23 cellular contexts compared by ENCODE assay signal in the genomic region with DNA sequence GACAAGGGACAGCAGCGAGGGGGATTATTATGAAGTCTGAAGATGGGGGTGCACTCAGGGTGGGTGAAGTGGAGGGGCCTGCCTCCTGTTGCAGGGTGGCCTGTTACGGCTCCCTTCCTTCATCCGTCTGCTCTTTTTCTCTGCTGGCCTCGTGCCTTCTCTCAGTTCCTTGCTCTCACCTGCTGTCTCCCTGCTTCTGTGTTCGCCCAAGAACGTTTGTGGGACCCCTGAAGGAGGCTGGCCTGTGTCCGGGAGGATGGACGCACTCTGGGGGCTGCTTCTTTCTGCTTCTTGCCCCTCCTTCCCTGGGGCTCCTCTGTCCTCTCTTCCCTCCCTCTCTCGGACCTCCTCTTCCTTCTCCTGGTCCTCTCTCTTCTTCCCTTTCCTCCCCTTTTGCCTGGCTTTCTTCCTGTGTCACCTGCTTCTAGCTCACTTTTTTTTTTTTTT. TPM values are rescaled to one million over a fixed set of nuclear protein-coding genes. Genes with fewer than 3 reads are reported as not detected.
DNase-seq lines count a peak whose midpoint lies in the region; ATAC-seq, FAIRE-seq and TF ChIP-seq lines count a peak whose summit lies in the region.
"Had no signal": no experiment of that assay in that cellular context is flagged by ENCODE, and none has a peak within 500 bp of the region (broad histone marks: within the 10 kb centered on the region; RNA-seq: fewer than 3 reads in every experiment).

No MANE protein-coding gene starts in this region.

- H3K36me3 Mint-ChIP-seq in osteocyte (ENCODE audit: unreplicated experiment): no peaks in the 10 kb centered on the region
- H3K36me3 Mint-ChIP-seq in activated naive CD8-positive, alpha-beta T cell treated with anti-CD3 and anti-CD28 coated beads for 36 hours: no peaks in the 10 kb centered on the region
- H3K36me3 Mint-ChIP-seq: CD4-positive, CD25-positive, alpha-beta regulatory T cell; CD8-positive, alpha-beta memory T cell had no signal

- no peak overlapping the region for H3K18ac ChIP-seq in IMR-90 (ENCODE audit: low read depth, low read length)

- no peak for TF ChIP-seq RAD21 in IMR-90 (IDR thresholded peaks at IDR 0.05; ENCODE audit: low read length)

- no peaks in the 10 kb centered on the region for H4K20me1 ChIP-seq in IMR-90 (ENCODE audit: insufficient read depth, low read length)

- CTCF ChIA-PET in IMR-90 (lab: Yijun Ruan, JAX): no interaction called here

- intact Hi-C loops in IMR-90 (cut with micrococcal nuclease): no loop called here

- dilution Hi-C loops in IMR-90 (cut with HindIII; ENCODE audit: low sequenced_read_pairs, unreplicated experiment): no loop called here

- H3K56ac ChIP-seq in IMR-90 (ENCODE audit: extremely low read depth, insufficient read depth, low read length): no peak overlapping the region

- no peak overlapping the region for H2AK5ac ChIP-seq in IMR-90 (ENCODE audit: low read depth, low read length)

- no peaks in the 10 kb centered on the region for H3K79me1 ChIP-seq in IMR-90 (ENCODE audit: low read depth in 1 of 2, low read length in 2 of 2)

- no peak overlapping the region for H3K9ac ChIP-seq in IMR-90 (ENCODE audit: low read depth, low read length)

- no peak overlapping the region for H3K4me3 Mint-ChIP-seq in osteocyte (ENCODE audit: unreplicated experiment)
- H3K4me3 Mint-ChIP-seq in activated naive CD8-positive, alpha-beta T cell treated with anti-CD3 and anti-CD28 coated beads for 36 hours: no peak overlapping the region
- H3K4me3 Mint-ChIP-seq: CD4-positive, CD25-positive, alpha-beta regulatory T cell; CD8-positive, alpha-beta memory T cell; H9 had no signal

- H3K4me1 Mint-ChIP-seq in osteocyte (ENCODE audit: unreplicated experiment): no peaks in the 10 kb centered on the region
- H3K4me1 Mint-ChIP-seq in activated naive CD8-positive, alpha-beta T cell treated with anti-CD3 and anti-CD28 coated beads for 36 hours: no peaks in the 10 kb centered on the region
- H3K4me1 Mint-ChIP-seq: H9 had no signal

- H3K23ac ChIP-seq in IMR-90 (ENCODE audit: low read depth, low read length): no peak overlapping the region

- no peak overlapping the region for H2BK15ac ChIP-seq in IMR-90 (ENCODE audit: low read depth, low read length)

- H3K9me3 Mint-ChIP-seq in osteocyte (ENCODE audit: unreplicated experiment): no peaks in the 10 kb centered on the region
- H3K9me3 Mint-ChIP-seq in activated naive CD8-positive, alpha-beta T cell treated with anti-CD3 and anti-CD28 coated beads for 36 hours: no peaks in the 10 kb centered on the region
- H3K9me3 Mint-ChIP-seq: CD4-positive, CD25-positive, alpha-beta regulatory T cell; CD8-positive, alpha-beta memory T cell had no signal

- no peak overlapping the region for H4K91ac ChIP-seq in IMR-90 (ENCODE audit: insufficient read depth, low read depth, low read length)

- H2BK120ac ChIP-seq in IMR-90 (ENCODE audit: low read depth, low read length): no peak overlapping the region

- H2AFZ ChIP-seq in IMR-90 (replicated peaks; ENCODE audit: low read length, poor library complexity): peak overlapping the region; percentile 43

- H2BK5ac ChIP-seq in IMR-90 (ENCODE audit: low read depth, low read length, poor library complexity, severe bottlenecking): no peak overlapping the region

- ATAC-seq in IMR-90 (ENCODE audit: low read depth) (no peak), GM19023 (IDR thresholded peaks at IDR 0.05; ENCODE audit: unreplicated experiment) (no peak)

- H3K4me1 ChIP-seq in IMR-90 (ENCODE audit: control insufficient read depth, insufficient read depth, low read length): no peaks in the 10 kb centered on the region
- H3K4me1 ChIP-seq: BE2C had no signal

- no peak overlapping the region for H3K4me2 ChIP-seq in IMR-90 (ENCODE audit: low read depth, low read length)

- POLR2A ChIA-PET in IMR-90 (lab: Charles Lee; ENCODE audit: unreplicated experiment): no interaction called here

- H3K14ac ChIP-seq in IMR-90 (replicated peaks; ENCODE audit: low read depth, low read length): no peak overlapping the region

- 60% methylated on average over 7 of the region's 9 CpGs; no CpG with 5 or more reads in 1 of the 2 experiments for WGBS in IMR-90 (ENCODE audit: extremely low coverage in 2 of 2, insufficient read length in 1 of 2), 2 experiments

- no peak overlapping the region for H4K5ac ChIP-seq in IMR-90 (ENCODE audit: low read depth, low read length)

- TF ChIP-seq POLR2A in IMR-90 (IDR thresholded peaks at IDR 0.05; ENCODE audit: low read depth, low read length): no peak

- TF ChIP-seq CTCF in IMR-90 (conservative IDR thresholded peaks at IDR 0.05; ENCODE audit: low read depth, low read length): no peak
- no peak for TF ChIP-seq CTCF in osteocyte (IDR thresholded peaks at IDR 0.05)

- no peaks in the 10 kb centered on the region for H3K36me3 ChIP-seq in IMR-90 (ENCODE audit: control insufficient read depth, insufficient read depth, low read length)
- H3K36me3 ChIP-seq: BE2C had no signal

- H3K27ac ChIP-seq in IMR-90 (ENCODE audit: insufficient read depth, low read length): no peak overlapping the region

- no peak overlapping the region for H3K4me3 ChIP-seq in IMR-90 (ENCODE audit: insufficient read depth, low read depth, low read length)

- peak; percentile 3 for DNase-seq in DMS53 treated with DMSO at 0.1 percent for 48 hours (lab: John Stamatoyannopoulos, UW; ENCODE audit: unreplicated experiment)
- DNase-seq in IMR-90: no peak
- peak; percentile 51 for DNase-seq in mesenteric fat pad (ENCODE audit: low spot score)
- peak; percentile 74 for DNase-seq in osteocyte (ENCODE audit: extremely low spot score, unreplicated experiment)
- DNase-seq in anterior cingulate cortex (lab: John Stamatoyannopoulos, UW): no peak
- no peak for DNase-seq in activated naive CD8-positive, alpha-beta T cell treated with anti-CD3 and anti-CD28 coated beads for 36 hours
- DNase-seq in urothelium cell line (ENCODE audit: low spot score): no peak
- DNase-seq: ACHN; BE2C; C1 segment of cervical spinal cord; CD4-positive, CD25-positive, alpha-beta regulatory T cell; CD8-positive, alpha-beta memory T cell; COR-L47; DMS 273 treated with DMSO at 0.1 percent for 48 hours; DMS79; GDM1; GOT3 had no signal

- no peak overlapping the region for H4K8ac ChIP-seq in IMR-90 (ENCODE audit: low read depth in 2 of 2, low read length in 2 of 2)

- peaks cover 8% of the 10 kb centered on the region for H3K27me3 Mint-ChIP-seq in osteocyte (ENCODE audit: unreplicated experiment)
- H3K27me3 Mint-ChIP-seq in activated naive CD8-positive, alpha-beta T cell treated with anti-CD3 and anti-CD28 coated beads for 36 hours: no peaks in the 10 kb centered on the region

- H3K9me3 ChIP-seq in IMR-90 (ENCODE audit: control insufficient read depth, insufficient read depth, low read length): no peaks in the 10 kb centered on the region
- H3K9me3 ChIP-seq: BE2C had no signal

- no peak overlapping the region for H2BK20ac ChIP-seq in IMR-90 (ENCODE audit: low read depth, low read length)

- no peak overlapping the region for H3K4ac ChIP-seq in IMR-90 (ENCODE audit: low read depth, low read length)

- no TSS peak for BruUV-seq in IMR-90 (replicated peaks; lab: Mats Ljungman, UMichigan)

- no peaks in the 10 kb centered on the region for H3K9me1 ChIP-seq in IMR-90 (ENCODE audit: insufficient read depth, low read length)

- in situ Hi-C loops in IMR-90 (cut with MboI; ENCODE audit: low sequenced_read_pairs): no loop called here

- peaks cover 8% of the 10 kb centered on the region for H3K27me3 ChIP-seq in IMR-90 (ENCODE audit: control insufficient read depth, insufficient read depth, low read length)
- H3K27me3 ChIP-seq: BE2C had no signal

- FAIRE-seq in urothelium cell line (lab: Jason Lieb, UNC): no peak
- FAIRE-seq: A204.1, GM12892, GM18507, HepG2 had no signal

- no peak overlapping the region for H3K27ac Mint-ChIP-seq in osteocyte (ENCODE audit: unreplicated experiment)
- H3K27ac Mint-ChIP-seq in activated naive CD8-positive, alpha-beta T cell treated with anti-CD3 and anti-CD28 coated beads for 36 hours: no peak overlapping the region
- H3K27ac Mint-ChIP-seq: CD4-positive, CD25-positive, alpha-beta regulatory T cell; CD8-positive, alpha-beta memory T cell; H9 had no signal

- H2AK9ac ChIP-seq in IMR-90 (replicated peaks; ENCODE audit: low read depth, low read length, poor library complexity): no peak overlapping the region

TF ChIP-seq in IMR-90, 13 proteins besides CTCF, POLR2A, EP300 and RAD21 (continues in another document):
- TF ChIP-seq, protein P1, sequence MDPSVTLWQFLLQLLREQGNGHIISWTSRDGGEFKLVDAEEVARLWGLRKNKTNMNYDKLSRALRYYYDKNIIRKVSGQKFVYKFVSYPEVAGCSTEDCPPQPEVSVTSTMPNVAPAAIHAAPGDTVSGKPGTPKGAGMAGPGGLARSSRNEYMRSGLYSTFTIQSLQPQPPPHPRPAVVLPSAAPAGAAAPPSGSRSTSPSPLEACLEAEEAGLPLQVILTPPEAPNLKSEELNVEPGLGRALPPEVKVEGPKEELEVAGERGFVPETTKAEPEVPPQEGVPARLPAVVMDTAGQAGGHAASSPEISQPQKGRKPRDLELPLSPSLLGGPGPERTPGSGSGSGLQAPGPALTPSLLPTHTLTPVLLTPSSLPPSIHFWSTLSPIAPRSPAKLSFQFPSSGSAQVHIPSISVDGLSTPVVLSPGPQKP (IDR thresholded peaks at IDR 0.05; ENCODE audit: borderline replicate concordance, low read depth, low read length): no peak
- TF ChIP-seq CEBPB (IDR thresholded peaks at IDR 0.05; ENCODE audit: low read depth, low read length) (no peak), RFX5 (IDR thresholded peaks at IDR 0.05; ENCODE audit: low read depth, low read length) (no peak), FOS (IDR thresholded peaks at IDR 0.05; ENCODE audit: low read depth, low read length) (no peak), SMC3 (IDR thresholded peaks at IDR 0.05; ENCODE audit: low read depth, low read length) (no peak), MAFK (IDR thresholded peaks at IDR 0.05; ENCODE audit: low read depth, low read length) (no peak), MXI1 (IDR thresholded peaks at IDR 0.05; ENCODE audit: borderline replicate concordance, low read depth, low read length) (no peak), BHLHE40 (IDR thresholded peaks at IDR 0.05; ENCODE audit: low read depth, low read length) (no peak), RCOR1 (IDR thresholded peaks at IDR 0.05; ENCODE audit: insufficient replicate concordance, low read length) (no peak)

RNA-seq across cellular contexts. Expression of a gene that starts 13.8 kb away (rescaled TPM):
- not detected in 2 replicates for total RNA-seq in IMR-90 (2012; rRNA removed)
- not detected in 2 replicates for polyA plus RNA-seq in IMR-90 (2012; rRNA removed)
- polyA plus RNA-seq in IMR-90 (2012; cell fraction: cytosol; rRNA removed): not detected in 2 replicates
- not detected in 2 replicates for polyA plus RNA-seq in IMR-90 (2012; cell fraction: nucleus; rRNA removed; ENCODE audit: low replicate concordance)
- total RNA-seq in mesenteric fat pad: not detected
- total RNA-seq in osteocyte: not detected in 2 replicates
- not detected for total RNA-seq in activated naive CD8-positive, alpha-beta T cell treated with anti-CD3 and anti-CD28 coated beads for 36 hours
- total RNA-seq: CD4-positive, CD25-positive, alpha-beta regulatory T cell; CD8-positive, alpha-beta memory T cell; H9 had no signal
- polyA plus RNA-seq: CD4-positive, CD25-positive, alpha-beta regulatory T cell; CD8-positive, alpha-beta memory T cell had no signal

RNA-seq across cellular contexts. Expression of a gene that starts 31.8 kb away (rescaled TPM):
- total RNA-seq in IMR-90 (2012; rRNA removed) (not detected in 2 replicates), mesenteric fat pad (0.32 TPM), osteocyte (not detected in 2 replicates)
- polyA plus RNA-seq in IMR-90 (2012; rRNA removed): not detected in 2 replicates
- polyA plus RNA-seq in IMR-90 (2012; cell fraction: cytosol; rRNA removed): not detected in 2 replicates
- polyA plus RNA-seq in IMR-90 (2012; cell fraction: nucleus; rRNA removed; ENCODE audit: low replicate concordance): not detected in 2 replicates
- total RNA-seq in activated naive CD8-positive, alpha-beta T cell treated with anti-CD3 and anti-CD28 coated beads for 36 hours: not detected
- total RNA-seq: CD4-positive, CD25-positive, alpha-beta regulatory T cell; CD8-positive, alpha-beta memory T cell; H9 had no signal
- polyA plus RNA-seq: CD4-positive, CD25-positive, alpha-beta regulatory T cell; CD8-positive, alpha-beta memory T cell had no signal

Comparison
In these comparisons a context has a peak if more than half of its experiments do, and no peak if none do; other contexts are left out.
1. DNase-seq: peak in DMS53 treated with DMSO at 0.1 percent for 48 hours (single experiment), mesenteric fat pad (single experiment) and osteocyte (single experiment); none in IMR-90 (single experiment), anterior cingulate cortex (0 of 58), activated naive CD8-positive, alpha-beta T cell treated with anti-CD3 and anti-CD28 coated beads for 36 hours (single experiment) and urothelium cell line (single experiment).